Comparison of ENCODE assay signal across 18 cellular contexts in the genomic region with DNA sequence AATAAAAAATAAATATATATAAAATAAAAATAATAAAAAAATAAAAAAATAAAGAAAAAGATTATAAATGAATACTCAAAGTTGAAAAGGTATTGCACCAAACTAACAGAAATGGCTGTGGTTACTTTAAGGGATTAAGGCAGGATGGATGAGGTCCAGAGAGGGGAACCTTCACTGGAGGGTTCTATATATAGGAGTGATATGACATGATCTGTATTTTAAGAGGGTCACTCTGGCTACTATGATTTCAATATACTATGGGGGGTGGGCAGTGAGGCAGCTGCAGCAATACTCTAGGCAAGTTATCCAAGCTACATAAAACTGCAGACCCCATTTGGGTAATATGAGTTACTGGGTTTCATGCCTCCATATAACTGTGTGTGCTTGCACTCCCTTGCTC. TPM values are rescaled to one million over a fixed set of nuclear protein-coding genes. Genes with fewer than 3 reads are reported as not detected.
DNase-seq lines count a peak whose midpoint lies in the region; ATAC-seq and TF ChIP-seq lines count a peak whose summit lies in the region.
"Had no signal": no experiment of that assay in that cellular context is flagged by ENCODE, and none has a peak within 500 bp of the region (broad histone marks: within the 10 kb centered on the region; RNA-seq: fewer than 3 reads in every experiment).

No MANE protein-coding gene starts in this region.

- no peak overlapping the region for H3K4me3 Mint-ChIP-seq in natural killer cell treated with Interleukin-12 subunit alpha and Interleukin-12 subunit beta and Interleukin-15 and Interleukin-18, amount 100 ng/mL, for 72 hours
- H3K4me3 Mint-ChIP-seq: CD8-positive, alpha-beta T cell had no signal

- in situ Hi-C loops in IMR-90 (cut with MboI; ENCODE audit: low sequenced_read_pairs): loop anchor here (25.0 kb wide), 1 partner anchor 373 kb away; no protein-coding TSS in a partner anchor

- no peak overlapping the region for H3K27ac ChIP-seq in IMR-90 (ENCODE audit: insufficient read depth, low read length)
- H3K27ac ChIP-seq: 22Rv1, A549, BLaER1 had no signal

- H3K79me1 ChIP-seq in IMR-90 (ENCODE audit: low read depth in 1 of 2, low read length in 2 of 2): peaks cover 0 to 15% of the 10 kb centered on the region in 2 experiments; a peak in 1 of 4 replicates

- no peak overlapping the region for H2AFZ ChIP-seq in IMR-90 (replicated peaks; ENCODE audit: low read length, poor library complexity)

- DNase-seq in Right ventricle myocardium inferior (ENCODE audit: missing footprints): no peak
- no peak for DNase-seq in cardiac septum (ENCODE audit: low spot score)
- no peak for DNase-seq in IMR-90
- no peak for DNase-seq in left cardiac atrium
- peak; percentile 18 for DNase-seq in myocyte (ENCODE audit: low read depth)
- DNase-seq in natural killer cell treated with Interleukin-12 subunit alpha and Interleukin-12 subunit beta and Interleukin-15 and Interleukin-18, amount 100 ng/mL, for 72 hours (ENCODE audit: low spot score): no peak
- DNase-seq in occipital lobe (lab: John Stamatoyannopoulos, UW): no peak
- DNase-seq: AML-193; Calu3; CD8-positive, alpha-beta T cell; DMS79 treated with DMSO at 0.1 percent for 48 hours; GF-D8 had no signal

- CTCF ChIA-PET in IMR-90 (lab: Yijun Ruan, JAX): interaction anchor here (1.1 kb wide), 1 partner anchor 99 kb away, joined by 3 read pairs; no protein-coding TSS in a partner anchor

- H2BK15ac ChIP-seq in IMR-90 (ENCODE audit: low read depth, low read length): peak overlapping the region; percentile 42; the same call in 1 of the 3 replicates

- H3K4me3 ChIP-seq in IMR-90 (ENCODE audit: insufficient read depth, low read depth, low read length): no peak overlapping the region
- H3K4me3 ChIP-seq: A549, BLaER1, HAP-1 had no signal

- TF ChIP-seq RAD21 in IMR-90 (IDR thresholded peaks at IDR 0.05; ENCODE audit: low read length): no peak

- no peak overlapping the region for H3K23ac ChIP-seq in IMR-90 (ENCODE audit: low read depth, low read length)

- TF ChIP-seq CTCF in IMR-90 (conservative IDR thresholded peaks at IDR 0.05; ENCODE audit: low read depth, low read length): no peak

- H3K27me3 Mint-ChIP-seq in natural killer cell treated with Interleukin-12 subunit alpha and Interleukin-12 subunit beta and Interleukin-15 and Interleukin-18, amount 100 ng/mL, for 72 hours: no peaks in the 10 kb centered on the region

- H3K4me1 ChIP-seq in IMR-90 (ENCODE audit: control insufficient read depth, insufficient read depth, low read length): peaks cover 11% of the 10 kb centered on the region
- H3K4me1 ChIP-seq: BLaER1 had no signal

- POLR2A ChIA-PET in IMR-90 (lab: Charles Lee; ENCODE audit: unreplicated experiment): no interaction called here

- peak; percentile 59 for ATAC-seq in Right ventricle myocardium inferior
- no peak for ATAC-seq in IMR-90 (ENCODE audit: low read depth)
- peak; percentile 66 to 87 for ATAC-seq in left cardiac atrium
- no peak for ATAC-seq in GM19324 (IDR thresholded peaks at IDR 0.05; ENCODE audit: low FRiP score, unreplicated experiment)
- no peak for ATAC-seq in natural killer cell treated with Interleukin-12 subunit alpha and Interleukin-12 subunit beta and Interleukin-15 and Interleukin-18, amount 100 ng/mL, for 72 hours
- ATAC-seq: A549; CD8-positive, alpha-beta T cell had no signal

- H3K36me3 Mint-ChIP-seq in natural killer cell treated with Interleukin-12 subunit alpha and Interleukin-12 subunit beta and Interleukin-15 and Interleukin-18, amount 100 ng/mL, for 72 hours: peaks cover 4% of the 10 kb centered on the region

- H3K4me2 ChIP-seq in IMR-90 (ENCODE audit: low read depth, low read length): no peak overlapping the region
- H3K4me2 ChIP-seq: A549, BLaER1 had no signal

- H3K27ac Mint-ChIP-seq in natural killer cell treated with Interleukin-12 subunit alpha and Interleukin-12 subunit beta and Interleukin-15 and Interleukin-18, amount 100 ng/mL, for 72 hours: no peak overlapping the region
- H3K27ac Mint-ChIP-seq: CD8-positive, alpha-beta T cell had no signal

- no peaks in the 10 kb centered on the region for H3K9me3 ChIP-seq in IMR-90 (ENCODE audit: control insufficient read depth, insufficient read depth, low read length)
- H3K9me3 ChIP-seq: A549, BLaER1, HAP-1 had no signal

- H4K5ac ChIP-seq in IMR-90 (ENCODE audit: low read depth, low read length): no peak overlapping the region; the same call in 1 of the 2 replicates

- H3K9me1 ChIP-seq in IMR-90 (ENCODE audit: insufficient read depth, low read length): no peaks in the 10 kb centered on the region; the same call in 1 of the 2 replicates

- peak overlapping the region; percentile 20; the same call in 1 of the 2 replicates for H3K18ac ChIP-seq in IMR-90 (ENCODE audit: low read depth, low read length)

- intact Hi-C loops in Right ventricle myocardium inferior (cut with DNase I): no loop called here
- intact Hi-C loops in cardiac septum (cut with DNase I): no loop called here
- intact Hi-C loops in IMR-90 (cut with micrococcal nuclease): no loop called here
- intact Hi-C loops in left cardiac atrium (cut with DNase I): no loop called here

- H2AK5ac ChIP-seq in IMR-90 (ENCODE audit: low read depth, low read length): peak overlapping the region; percentile 5; the same call in 1 of the 2 replicates

- H2AK9ac ChIP-seq in IMR-90 (replicated peaks; ENCODE audit: low read depth, low read length, poor library complexity): no peak overlapping the region

- no peak for TF ChIP-seq POLR2A in IMR-90 (IDR thresholded peaks at IDR 0.05; ENCODE audit: low read depth, low read length)

- H3K56ac ChIP-seq in IMR-90 (ENCODE audit: extremely low read depth, insufficient read depth, low read length): no peak overlapping the region

- no peaks in the 10 kb centered on the region for H3K9me3 Mint-ChIP-seq in natural killer cell treated with Interleukin-12 subunit alpha and Interleukin-12 subunit beta and Interleukin-15 and Interleukin-18, amount 100 ng/mL, for 72 hours
- H3K9me3 Mint-ChIP-seq: CD8-positive, alpha-beta T cell had no signal

- peak overlapping the region; percentile 28 for H2BK120ac ChIP-seq in IMR-90 (ENCODE audit: low read depth, low read length)

- 0 out of 2 replicates have a peak overlapping the region, but pooled peaks have one; percentile 5 for H4K91ac ChIP-seq in IMR-90 (ENCODE audit: insufficient read depth, low read depth, low read length)

- no TSS peak for BruUV-seq in IMR-90 (replicated peaks; lab: Mats Ljungman, UMichigan)

- no peaks in the 10 kb centered on the region for H4K20me1 ChIP-seq in IMR-90 (ENCODE audit: insufficient read depth, low read length)
- H4K20me1 ChIP-seq: BLaER1 had no signal

- H3K4me1 Mint-ChIP-seq in natural killer cell treated with Interleukin-12 subunit alpha and Interleukin-12 subunit beta and Interleukin-15 and Interleukin-18, amount 100 ng/mL, for 72 hours (ENCODE audit: low read depth in 2 of 2): no peaks in the 10 kb centered on the region

- H4K8ac ChIP-seq in IMR-90 (ENCODE audit: low read depth in 2 of 2, low read length in 2 of 2): peak overlapping the region in 1 of 2 experiments; percentile 8; a peak in 1 of 4 replicates

- peak overlapping the region; percentile 22; the same call in 1 of the 2 replicates for H2BK20ac ChIP-seq in IMR-90 (ENCODE audit: low read depth, low read length)

- dilution Hi-C loops in IMR-90 (cut with HindIII; ENCODE audit: low sequenced_read_pairs, unreplicated experiment): loop anchor here (25.0 kb wide), 1 partner anchor 98 kb away; no protein-coding TSS in a partner anchor

- H3K36me3 ChIP-seq in IMR-90 (ENCODE audit: control insufficient read depth, insufficient read depth, low read length): peaks cover 3% of the 10 kb centered on the region; the same call in 1 of the 2 replicates

- peak overlapping the region; percentile 7 for H3K4ac ChIP-seq in IMR-90 (ENCODE audit: low read depth, low read length)

- H3K9ac ChIP-seq in IMR-90 (ENCODE audit: low read depth, low read length): no peak overlapping the region
- H3K9ac ChIP-seq: BLaER1 had no signal

- H2BK5ac ChIP-seq in IMR-90 (ENCODE audit: low read depth, low read length, poor library complexity, severe bottlenecking): peak overlapping the region; percentile 57

- H3K14ac ChIP-seq in IMR-90 (replicated peaks; ENCODE audit: low read depth, low read length): 0 out of 2 replicates have a peak overlapping the region, but pooled peaks have one; percentile 23

- no peaks in the 10 kb centered on the region for H3K27me3 ChIP-seq in IMR-90 (ENCODE audit: control insufficient read depth, insufficient read depth, low read length)
- H3K27me3 ChIP-seq: BLaER1 had no signal

TF ChIP-seq in IMR-90, 13 proteins besides CTCF, POLR2A, EP300 and RAD21 (continues in another document):
- TF ChIP-seq NFE2L2 (IDR thresholded peaks at IDR 0.05; ENCODE audit: low read depth, low read length): no peak

RNA-seq across cellular contexts. Expression of a gene that starts 24.6 kb away (rescaled TPM):
- 14.5 TPM for total RNA-seq in Right ventricle myocardium inferior
- total RNA-seq in cardiac septum: 26.2 TPM
- 18.8 and 27.8 TPM in 2 replicates for total RNA-seq in IMR-90 (2012; rRNA removed)
- 12.8 and 16.0 TPM in 2 replicates for polyA plus RNA-seq in IMR-90 (2012; rRNA removed)
- 2.4 and 3.2 TPM in 2 replicates for polyA plus RNA-seq in IMR-90 (2012; cell fraction: cytosol; rRNA removed)
- polyA plus RNA-seq in IMR-90 (2012; cell fraction: nucleus; rRNA removed; ENCODE audit: low replicate concordance): 55.6 and 142 TPM in 2 replicates
- 10 to 100 TPM; 14.1 to 18.6 TPM for total RNA-seq in left cardiac atrium
- 13.6 and 22.8 TPM in 2 replicates for total RNA-seq in myocyte
- polyA plus RNA-seq in myocyte (2012): 15.2 TPM
- total RNA-seq in natural killer cell treated with Interleukin-12 subunit alpha and Interleukin-12 subunit beta and Interleukin-15 and Interleukin-18, amount 100 ng/mL, for 72 hours: 10 to 100 TPM in 1 of 2 donors, 1 to 10 TPM in 1; 9.3 to 11.5 TPM
- 36.0 TPM for total RNA-seq in occipital lobe

RNA-seq across cellular contexts. Expression of a gene that starts 25.1 kb away (rescaled TPM):
- total RNA-seq in Right ventricle myocardium inferior: 36.0 TPM
- total RNA-seq in cardiac septum: 29.0 TPM
- total RNA-seq in IMR-90 (2012; rRNA removed): 20.3 and 38.6 TPM in 2 replicates
- polyA plus RNA-seq in IMR-90 (2012; rRNA removed): 30.4 and 43.1 TPM in 2 replicates
- 43.2 and 60.2 TPM in 2 replicates for polyA plus RNA-seq in IMR-90 (2012; cell fraction: cytosol; rRNA removed)
- polyA plus RNA-seq in IMR-90 (2012; cell fraction: nucleus; rRNA removed; ENCODE audit: low replicate concordance): 37.7 and 52.9 TPM in 2 replicates
- 10 to 100 TPM; 27.3 to 41.2 TPM for total RNA-seq in left cardiac atrium
- total RNA-seq in myocyte: 29.7 and 42.9 TPM in 2 replicates
- polyA plus RNA-seq in myocyte (2012): 18.8 TPM
- 10 to 100 TPM; 49.0 to 51.7 TPM for total RNA-seq in natural killer cell treated with Interleukin-12 subunit alpha and Interleukin-12 subunit beta and Interleukin-15 and Interleukin-18, amount 100 ng/mL, for 72 hours
- total RNA-seq in occipital lobe: 85.0 TPM

RNA-seq across cellular contexts. Expression of a gene that starts 38.0 kb away (rescaled TPM):
- total RNA-seq in Right ventricle myocardium inferior (2.8 TPM), cardiac septum (1.6 TPM), IMR-90 (2012; rRNA removed) (0.18 TPM in 1 of 2 replicates, not detected in the other), left cardiac atrium (1 to 10 TPM; 2.1 to 3.7 TPM), myocyte (not detected in 2 replicates), occipital lobe (0.16 TPM)
- polyA plus RNA-seq in IMR-90 (2012; rRNA removed): not detected in 2 replicates
- not detected in 2 replicates for polyA plus RNA-seq in IMR-90 (2012; cell fraction: cytosol; rRNA removed)
- polyA plus RNA-seq in IMR-90 (2012; cell fraction: nucleus; rRNA removed; ENCODE audit: low replicate concordance): 0.15 TPM in 1 of 2 replicates, not detected in the other
- polyA plus RNA-seq in myocyte (2012): 0.29 TPM
- not detected for total RNA-seq in natural killer cell treated with Interleukin-12 subunit alpha and Interleukin-12 subunit beta and Interleukin-15 and Interleukin-18, amount 100 ng/mL, for 72 hours
- total RNA-seq: H4 had no signal

Comparison
In these comparisons a context has a peak if more than half of its experiments do, and no peak if none do; other contexts are left out.
1. ATAC-seq: peak in Right ventricle myocardium inferior (single experiment) and left cardiac atrium (2 of 2); none in IMR-90 (single experiment), GM19324 (single experiment) and natural killer cell treated with Interleukin-12 subunit alpha and Interleukin-12 subunit beta and Interleukin-15 and Interleukin-18, amount 100 ng/mL, for 72 hours (0 of 2).